In genomic region chr9:129595903-129596540, GRCh38 we compare ENCODE assay signal across 1 cellular context.
A peak's percentile ranks its signal among the peaks of the same experiment; 100 is the strongest.
TF ChIP-seq lines count a peak whose summit lies in the region.

No MANE protein-coding gene starts in this region.

TF ChIP-seq in K562, 482 proteins besides CTCF, POLR2A, EP300 and RAD21 (continues in another document):
- TF ChIP-seq ELF4 (CRISPR knock-in tag; IDR thresholded peaks at IDR 0.05) (peak; percentile 58; the same call in 1 of the 2 replicates), CCAR2 (IDR thresholded peaks at IDR 0.05; ENCODE audit: low read depth, low read length) (no peak), CHCHD3 (CRISPR knock-in tag; IDR thresholded peaks at IDR 0.05) (no peak), POLR2G (IDR thresholded peaks at IDR 0.05; ENCODE audit: low read depth, low read length) (no peak), ZNF592 (IDR thresholded peaks at IDR 0.05) (peak; percentile 98), PKNOX1 (IDR thresholded peaks at IDR 0.05) (no peak; the same call in 1 of the 2 replicates), MCM7 (IDR thresholded peaks at IDR 0.05) (no peak), FOXJ3 (CRISPR knock-in tag; IDR thresholded peaks at IDR 0.05) (no peak), ZNF134 (CRISPR knock-in tag; conservative IDR thresholded peaks at IDR 0.05) (peak; percentile 59; the same call in 1 of the 2 replicates), RBM15 (IDR thresholded peaks at IDR 0.05; ENCODE audit: insufficient read depth, low read length) (no peak), NFATC3 (IDR thresholded peaks at IDR 0.05) (no peak), ZNF212 (CRISPR knock-in tag; IDR thresholded peaks at IDR 0.05) (no peak), MLLT1 (IDR thresholded peaks at IDR 0.05) (peak in 1 of 2 experiments; percentile 56; a peak in 1 of 4 replicates), ZNF165 (CRISPR knock-in tag; IDR thresholded peaks at IDR 0.05; ENCODE audit: borderline replicate concordance) (peak; percentile 71)
- TF ChIP-seq, protein P1, sequence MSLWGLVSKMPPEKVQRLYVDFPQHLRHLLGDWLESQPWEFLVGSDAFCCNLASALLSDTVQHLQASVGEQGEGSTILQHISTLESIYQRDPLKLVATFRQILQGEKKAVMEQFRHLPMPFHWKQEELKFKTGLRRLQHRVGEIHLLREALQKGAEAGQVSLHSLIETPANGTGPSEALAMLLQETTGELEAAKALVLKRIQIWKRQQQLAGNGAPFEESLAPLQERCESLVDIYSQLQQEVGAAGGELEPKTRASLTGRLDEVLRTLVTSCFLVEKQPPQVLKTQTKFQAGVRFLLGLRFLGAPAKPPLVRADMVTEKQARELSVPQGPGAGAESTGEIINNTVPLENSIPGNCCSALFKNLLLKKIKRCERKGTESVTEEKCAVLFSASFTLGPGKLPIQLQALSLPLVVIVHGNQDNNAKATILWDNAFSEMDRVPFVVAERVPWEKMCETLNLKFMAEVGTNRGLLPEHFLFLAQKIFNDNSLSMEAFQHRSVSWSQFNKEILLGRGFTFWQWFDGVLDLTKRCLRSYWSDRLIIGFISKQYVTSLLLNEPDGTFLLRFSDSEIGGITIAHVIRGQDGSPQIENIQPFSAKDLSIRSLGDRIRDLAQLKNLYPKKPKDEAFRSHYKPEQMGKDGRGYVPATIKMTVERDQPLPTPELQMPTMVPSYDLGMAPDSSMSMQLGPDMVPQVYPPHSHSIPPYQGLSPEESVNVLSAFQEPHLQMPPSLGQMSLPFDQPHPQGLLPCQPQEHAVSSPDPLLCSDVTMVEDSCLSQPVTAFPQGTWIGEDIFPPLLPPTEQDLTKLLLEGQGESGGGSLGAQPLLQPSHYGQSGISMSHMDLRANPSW (CRISPR knock-in tag; IDR thresholded peaks at IDR 0.05): no peak
- TF ChIP-seq, protein P2, sequence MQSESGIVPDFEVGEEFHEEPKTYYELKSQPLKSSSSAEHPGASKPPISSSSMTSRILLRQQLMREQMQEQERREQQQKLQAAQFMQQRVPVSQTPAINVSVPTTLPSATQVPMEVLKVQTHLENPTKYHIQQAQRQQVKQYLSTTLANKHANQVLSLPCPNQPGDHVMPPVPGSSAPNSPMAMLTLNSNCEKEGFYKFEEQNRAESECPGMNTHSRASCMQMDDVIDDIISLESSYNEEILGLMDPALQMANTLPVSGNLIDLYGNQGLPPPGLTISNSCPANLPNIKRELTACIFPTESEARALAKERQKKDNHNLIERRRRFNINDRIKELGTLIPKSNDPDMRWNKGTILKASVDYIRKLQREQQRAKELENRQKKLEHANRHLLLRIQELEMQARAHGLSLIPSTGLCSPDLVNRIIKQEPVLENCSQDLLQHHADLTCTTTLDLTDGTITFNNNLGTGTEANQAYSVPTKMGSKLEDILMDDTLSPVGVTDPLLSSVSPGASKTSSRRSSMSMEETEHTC (IDR thresholded peaks at IDR 0.05): no peak; the same call in 1 of the 2 replicates
- TF ChIP-seq, protein P3, sequence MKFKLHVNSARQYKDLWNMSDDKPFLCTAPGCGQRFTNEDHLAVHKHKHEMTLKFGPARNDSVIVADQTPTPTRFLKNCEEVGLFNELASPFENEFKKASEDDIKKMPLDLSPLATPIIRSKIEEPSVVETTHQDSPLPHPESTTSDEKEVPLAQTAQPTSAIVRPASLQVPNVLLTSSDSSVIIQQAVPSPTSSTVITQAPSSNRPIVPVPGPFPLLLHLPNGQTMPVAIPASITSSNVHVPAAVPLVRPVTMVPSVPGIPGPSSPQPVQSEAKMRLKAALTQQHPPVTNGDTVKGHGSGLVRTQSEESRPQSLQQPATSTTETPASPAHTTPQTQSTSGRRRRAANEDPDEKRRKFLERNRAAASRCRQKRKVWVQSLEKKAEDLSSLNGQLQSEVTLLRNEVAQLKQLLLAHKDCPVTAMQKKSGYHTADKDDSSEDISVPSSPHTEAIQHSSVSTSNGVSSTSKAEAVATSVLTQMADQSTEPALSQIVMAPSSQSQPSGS (CRISPR knock-in tag; IDR thresholded peaks at IDR 0.05): no peak
- TF ChIP-seq, protein P4, sequence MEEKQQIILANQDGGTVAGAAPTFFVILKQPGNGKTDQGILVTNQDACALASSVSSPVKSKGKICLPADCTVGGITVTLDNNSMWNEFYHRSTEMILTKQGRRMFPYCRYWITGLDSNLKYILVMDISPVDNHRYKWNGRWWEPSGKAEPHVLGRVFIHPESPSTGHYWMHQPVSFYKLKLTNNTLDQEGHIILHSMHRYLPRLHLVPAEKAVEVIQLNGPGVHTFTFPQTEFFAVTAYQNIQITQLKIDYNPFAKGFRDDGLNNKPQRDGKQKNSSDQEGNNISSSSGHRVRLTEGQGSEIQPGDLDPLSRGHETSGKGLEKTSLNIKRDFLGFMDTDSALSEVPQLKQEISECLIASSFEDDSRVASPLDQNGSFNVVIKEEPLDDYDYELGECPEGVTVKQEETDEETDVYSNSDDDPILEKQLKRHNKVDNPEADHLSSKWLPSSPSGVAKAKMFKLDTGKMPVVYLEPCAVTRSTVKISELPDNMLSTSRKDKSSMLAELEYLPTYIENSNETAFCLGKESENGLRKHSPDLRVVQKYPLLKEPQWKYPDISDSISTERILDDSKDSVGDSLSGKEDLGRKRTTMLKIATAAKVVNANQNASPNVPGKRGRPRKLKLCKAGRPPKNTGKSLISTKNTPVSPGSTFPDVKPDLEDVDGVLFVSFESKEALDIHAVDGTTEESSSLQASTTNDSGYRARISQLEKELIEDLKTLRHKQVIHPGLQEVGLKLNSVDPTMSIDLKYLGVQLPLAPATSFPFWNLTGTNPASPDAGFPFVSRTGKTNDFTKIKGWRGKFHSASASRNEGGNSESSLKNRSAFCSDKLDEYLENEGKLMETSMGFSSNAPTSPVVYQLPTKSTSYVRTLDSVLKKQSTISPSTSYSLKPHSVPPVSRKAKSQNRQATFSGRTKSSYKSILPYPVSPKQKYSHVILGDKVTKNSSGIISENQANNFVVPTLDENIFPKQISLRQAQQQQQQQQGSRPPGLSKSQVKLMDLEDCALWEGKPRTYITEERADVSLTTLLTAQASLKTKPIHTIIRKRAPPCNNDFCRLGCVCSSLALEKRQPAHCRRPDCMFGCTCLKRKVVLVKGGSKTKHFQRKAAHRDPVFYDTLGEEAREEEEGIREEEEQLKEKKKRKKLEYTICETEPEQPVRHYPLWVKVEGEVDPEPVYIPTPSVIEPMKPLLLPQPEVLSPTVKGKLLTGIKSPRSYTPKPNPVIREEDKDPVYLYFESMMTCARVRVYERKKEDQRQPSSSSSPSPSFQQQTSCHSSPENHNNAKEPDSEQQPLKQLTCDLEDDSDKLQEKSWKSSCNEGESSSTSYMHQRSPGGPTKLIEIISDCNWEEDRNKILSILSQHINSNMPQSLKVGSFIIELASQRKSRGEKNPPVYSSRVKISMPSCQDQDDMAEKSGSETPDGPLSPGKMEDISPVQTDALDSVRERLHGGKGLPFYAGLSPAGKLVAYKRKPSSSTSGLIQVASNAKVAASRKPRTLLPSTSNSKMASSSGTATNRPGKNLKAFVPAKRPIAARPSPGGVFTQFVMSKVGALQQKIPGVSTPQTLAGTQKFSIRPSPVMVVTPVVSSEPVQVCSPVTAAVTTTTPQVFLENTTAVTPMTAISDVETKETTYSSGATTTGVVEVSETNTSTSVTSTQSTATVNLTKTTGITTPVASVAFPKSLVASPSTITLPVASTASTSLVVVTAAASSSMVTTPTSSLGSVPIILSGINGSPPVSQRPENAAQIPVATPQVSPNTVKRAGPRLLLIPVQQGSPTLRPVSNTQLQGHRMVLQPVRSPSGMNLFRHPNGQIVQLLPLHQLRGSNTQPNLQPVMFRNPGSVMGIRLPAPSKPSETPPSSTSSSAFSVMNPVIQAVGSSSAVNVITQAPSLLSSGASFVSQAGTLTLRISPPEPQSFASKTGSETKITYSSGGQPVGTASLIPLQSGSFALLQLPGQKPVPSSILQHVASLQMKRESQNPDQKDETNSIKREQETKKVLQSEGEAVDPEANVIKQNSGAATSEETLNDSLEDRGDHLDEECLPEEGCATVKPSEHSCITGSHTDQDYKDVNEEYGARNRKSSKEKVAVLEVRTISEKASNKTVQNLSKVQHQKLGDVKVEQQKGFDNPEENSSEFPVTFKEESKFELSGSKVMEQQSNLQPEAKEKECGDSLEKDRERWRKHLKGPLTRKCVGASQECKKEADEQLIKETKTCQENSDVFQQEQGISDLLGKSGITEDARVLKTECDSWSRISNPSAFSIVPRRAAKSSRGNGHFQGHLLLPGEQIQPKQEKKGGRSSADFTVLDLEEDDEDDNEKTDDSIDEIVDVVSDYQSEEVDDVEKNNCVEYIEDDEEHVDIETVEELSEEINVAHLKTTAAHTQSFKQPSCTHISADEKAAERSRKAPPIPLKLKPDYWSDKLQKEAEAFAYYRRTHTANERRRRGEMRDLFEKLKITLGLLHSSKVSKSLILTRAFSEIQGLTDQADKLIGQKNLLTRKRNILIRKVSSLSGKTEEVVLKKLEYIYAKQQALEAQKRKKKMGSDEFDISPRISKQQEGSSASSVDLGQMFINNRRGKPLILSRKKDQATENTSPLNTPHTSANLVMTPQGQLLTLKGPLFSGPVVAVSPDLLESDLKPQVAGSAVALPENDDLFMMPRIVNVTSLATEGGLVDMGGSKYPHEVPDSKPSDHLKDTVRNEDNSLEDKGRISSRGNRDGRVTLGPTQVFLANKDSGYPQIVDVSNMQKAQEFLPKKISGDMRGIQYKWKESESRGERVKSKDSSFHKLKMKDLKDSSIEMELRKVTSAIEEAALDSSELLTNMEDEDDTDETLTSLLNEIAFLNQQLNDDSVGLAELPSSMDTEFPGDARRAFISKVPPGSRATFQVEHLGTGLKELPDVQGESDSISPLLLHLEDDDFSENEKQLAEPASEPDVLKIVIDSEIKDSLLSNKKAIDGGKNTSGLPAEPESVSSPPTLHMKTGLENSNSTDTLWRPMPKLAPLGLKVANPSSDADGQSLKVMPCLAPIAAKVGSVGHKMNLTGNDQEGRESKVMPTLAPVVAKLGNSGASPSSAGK (IDR thresholded peaks at IDR 0.05): peak; percentile 49; the same call in 1 of the 2 replicates
